In the genomic region with DNA sequence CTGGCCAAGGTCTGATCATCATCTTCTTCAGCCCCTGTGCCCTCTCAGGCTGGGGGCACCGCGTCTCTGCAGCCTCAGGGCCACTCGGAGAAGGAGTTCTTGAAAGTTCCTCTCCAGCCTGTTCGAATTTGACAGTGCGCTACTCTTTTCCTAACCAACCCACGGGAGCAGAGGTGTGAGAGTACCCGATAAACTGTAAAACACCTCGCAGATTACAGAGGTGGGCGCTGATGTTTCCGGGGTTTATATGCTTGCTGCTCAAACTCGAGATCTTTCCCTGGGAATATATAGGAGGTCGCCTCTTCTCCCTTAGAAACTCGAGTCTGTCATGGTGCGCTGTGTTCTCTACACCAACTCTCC, we compare ENCODE assay signal across 1 cellular context.
TF ChIP-seq lines count a peak whose summit lies in the region.

No MANE protein-coding gene starts in this region.

TF ChIP-seq in GM12878, 131 proteins besides CTCF, POLR2A, EP300 and RAD21 (continued from another document):
- no peak for TF ChIP-seq ATF2 (IDR thresholded peaks at IDR 0.05; ENCODE audit: low read length)
- no peak for TF ChIP-seq SPI1 (IDR thresholded peaks at IDR 0.05; ENCODE audit: borderline replicate concordance, insufficient read depth, low read depth, low read length)
- no peak for TF ChIP-seq CHD2 (IDR thresholded peaks at IDR 0.05; ENCODE audit: borderline replicate concordance, low read depth, low read length)
- no peak for TF ChIP-seq ETV6 (conservative IDR thresholded peaks at IDR 0.05 in 1 of 2, IDR thresholded peaks at IDR 0.05 in 1 of 2; ENCODE audit: borderline replicate concordance in 1 of 2, low read depth in 1 of 2)
- no peak for TF ChIP-seq PAX8 (IDR thresholded peaks at IDR 0.05)
- TF ChIP-seq MTA3 (IDR thresholded peaks at IDR 0.05; ENCODE audit: borderline replicate concordance, low read length), result no peak
